1 cellular context compared by ENCODE assay signal in genomic region chr10:125124114-125124486, GRCh38.
TF ChIP-seq lines count a peak whose summit lies in the region.

No MANE protein-coding gene starts in this region.

TF ChIP-seq in IMR-90, 13 proteins besides CTCF, POLR2A, EP300 and RAD21 (continued from another document):
- TF ChIP-seq NFE2L2 (IDR thresholded peaks at IDR 0.05; ENCODE audit: low read depth, low read length), result no peak
TF ChIP-seq in IMR-90: peak in this region for 0.
